ENCODE assay signal across 23 cellular contexts in genomic region chr3:119148493-119149180, GRCh38. TPM values are rescaled to one million over a fixed set of nuclear protein-coding genes. Genes with fewer than 3 reads are reported as not detected.
DNase-seq lines count a peak whose midpoint lies in the region; ATAC-seq and TF ChIP-seq lines count a peak whose summit lies in the region.
"Had no signal": no experiment of that assay in that cellular context is flagged by ENCODE, and none has a peak within 500 bp of the region (broad histone marks: within the 10 kb centered on the region; RNA-seq: fewer than 3 reads in every experiment).

No MANE protein-coding gene starts in this region.

- H3K27ac ChIP-seq in breast epithelium: no peak overlapping the region
- H3K27ac ChIP-seq: 22Rv1, ovary, skin epidermis, thoracic aorta had no signal

- TF ChIP-seq CTCF in MCF 10A (IDR thresholded peaks at IDR 0.05; ENCODE audit: unreplicated experiment): no peak
- TF ChIP-seq CTCF in breast epithelium (IDR thresholded peaks at IDR 0.05): no peak
- TF ChIP-seq CTCF in fibroblast of the aortic adventitia (IDR thresholded peaks at IDR 0.05; ENCODE audit: insufficient read depth, low read length): no peak
- no peak for TF ChIP-seq CTCF in GM20000 (IDR thresholded peaks at IDR 0.05; ENCODE audit: extremely low read depth, missing control alignments)

- H3K4me3 ChIP-seq in breast epithelium (no peak overlapping the region), adipocyte (ENCODE audit: low read length) (no peak overlapping the region), fibroblast of the aortic adventitia (ENCODE audit: low read depth, low read length) (no peak overlapping the region)
- H3K4me3 ChIP-seq: ovary, skin epidermis, thoracic aorta had no signal

- H3K27me3 ChIP-seq in breast epithelium (no peaks in the 10 kb centered on the region), adipocyte (replicated peaks; ENCODE audit: control insufficient read depth, insufficient read depth, low read length) (no peaks in the 10 kb centered on the region)
- H3K27me3 ChIP-seq: ovary had no signal

- peaks cover 0 to 5% of the 10 kb centered on the region in 2 donors for H3K9me3 ChIP-seq in breast epithelium
- peaks cover 8% of the 10 kb centered on the region for H3K9me3 ChIP-seq in adipocyte (ENCODE audit: control insufficient read depth, low read length)
- H3K9me3 ChIP-seq: ovary had no signal

- peak; percentile 16 for DNase-seq in MCF 10A (ENCODE audit: unreplicated experiment)
- DNase-seq in breast epithelium (ENCODE audit: low spot score in 2 of 2): no peak
- DNase-seq in adipocyte (ENCODE audit: low read depth): peak; percentile 33
- peak; percentile 38 for DNase-seq in fibroblast of the aortic adventitia (ENCODE audit: low read depth)
- no peak for DNase-seq in GM20000 (ENCODE audit: low spot score)
- DNase-seq in germinal center (ENCODE audit: low spot score): no peak
- DNase-seq: activated CD4-positive, alpha-beta memory T cell treated with anti-CD3 and anti-CD28 coated beads, Interleukin-2, amount 10 ng/mL, durations not matched to agents 7 days and 5 days; activated naive CD8-positive, alpha-beta T cell treated with anti-CD3 and anti-CD28 coated beads for 36 hours; activated T-cell treated with anti-CD3 and anti-CD28 coated beads, Interleukin-2, amount 50 U/mL, for 48 hours; central memory CD4-positive, alpha-beta T cell; foreskin melanocyte; NCI-H2029 treated with DMSO at 0.1 percent for 48 hours; NCI-H524; ovary had no signal

- intact Hi-C loops in MCF 10A (cut with micrococcal nuclease): no loop called here
- intact Hi-C loops in breast epithelium (cut with DNase I; ENCODE audit: low total_unique reads): no loop called here

- no peak overlapping the region for H3K4me3 Mint-ChIP-seq in MCF 10A (ENCODE audit: unreplicated experiment)
- H3K4me3 Mint-ChIP-seq: activated CD4-positive, alpha-beta memory T cell treated with anti-CD3 and anti-CD28 coated beads, Interleukin-2, amount 10 ng/mL, durations not matched to agents 7 days and 5 days; activated naive CD8-positive, alpha-beta T cell treated with anti-CD3 and anti-CD28 coated beads for 36 hours; T-helper 1 cell treated with Interleukin-12 subunit alpha and Interleukin-12 subunit beta and Interleukin-4 antibody, amounts not matched to agents 30 μg/mL and 1 μg/mL, for 36 hours had no signal

- no peak for TF ChIP-seq POLR2A in breast epithelium (IDR thresholded peaks at IDR 0.05)

- ATAC-seq in GM21576 (IDR thresholded peaks at IDR 0.05; ENCODE audit: unreplicated experiment): no peak
- no peak for ATAC-seq in HG03175 (IDR thresholded peaks at IDR 0.05; ENCODE audit: unreplicated experiment)
- ATAC-seq: HepG2 had no signal

- H3K9me3 Mint-ChIP-seq in MCF 10A (ENCODE audit: unreplicated experiment): peaks cover 11% of the 10 kb centered on the region

- POLR2A ChIA-PET in MCF 10A (lab: Yijun Ruan, JAX): interaction anchor here (1.1 to 1.7 kb wide), 4 partner anchors 27 to 92 kb away, joined by 3 to 9 read pairs (median 4); partner anchors contain the start of gene B4GALT4

- no peak overlapping the region for H3K9ac ChIP-seq in adipocyte (ENCODE audit: low read length)

- no TSS peak for BruUV-seq in MCF 10A (replicated peaks; lab: Mats Ljungman, UMichigan)

- no peaks in the 10 kb centered on the region for H3K27me3 Mint-ChIP-seq in MCF 10A (ENCODE audit: insufficient read depth, unreplicated experiment)
- H3K27me3 Mint-ChIP-seq: activated naive CD8-positive, alpha-beta T cell treated with anti-CD3 and anti-CD28 coated beads for 36 hours had no signal

- CTCF ChIA-PET in MCF 10A (lab: Yijun Ruan, JAX): interaction anchor here (0.8 to 1.5 kb wide), 6 partner anchors 11 to 533 kb away, joined by 3 to 15 read pairs (median 4); partner anchors contain the start of gene B4GALT4

- no peaks in the 10 kb centered on the region for H3K36me3 ChIP-seq in breast epithelium
- no peaks in the 10 kb centered on the region for H3K36me3 ChIP-seq in adipocyte (ENCODE audit: control insufficient read depth, insufficient read depth, low read length, severe bottlenecking)
- H3K36me3 ChIP-seq: ovary, thoracic aorta had no signal

- peaks cover 14% of the 10 kb centered on the region for H3K4me1 Mint-ChIP-seq in MCF 10A (ENCODE audit: insufficient read depth, unreplicated experiment)
- H3K4me1 Mint-ChIP-seq: activated naive CD8-positive, alpha-beta T cell treated with anti-CD3 and anti-CD28 coated beads for 36 hours had no signal

- H3K27ac Mint-ChIP-seq in MCF 10A (ENCODE audit: low read depth, unreplicated experiment): no peak overlapping the region
- H3K27ac Mint-ChIP-seq: activated CD4-positive, alpha-beta memory T cell treated with anti-CD3 and anti-CD28 coated beads, Interleukin-2, amount 10 ng/mL, durations not matched to agents 7 days and 5 days; activated naive CD8-positive, alpha-beta T cell treated with anti-CD3 and anti-CD28 coated beads for 36 hours; T-helper 1 cell treated with Interleukin-12 subunit alpha and Interleukin-12 subunit beta and Interleukin-4 antibody, amounts not matched to agents 30 μg/mL and 1 μg/mL, for 36 hours had no signal

- no peaks in the 10 kb centered on the region for H3K4me1 ChIP-seq in breast epithelium
- H3K4me1 ChIP-seq in adipocyte (ENCODE audit: control insufficient read depth, insufficient read depth, low read length): no peaks in the 10 kb centered on the region

- H3K36me3 Mint-ChIP-seq in MCF 10A (ENCODE audit: insufficient read depth, unreplicated experiment): no peaks in the 10 kb centered on the region

RNA-seq across cellular contexts. Expression of gene TEX55, which starts 2.7 kb away (rescaled TPM):
- total RNA-seq in MCF 10A (2022) (not detected in 2 replicates), breast epithelium (not detected), fibroblast of the aortic adventitia (ENCODE audit: low replicate concordance) (not detected in 2 replicates)
- total RNA-seq: activated CD4-positive, alpha-beta memory T cell treated with anti-CD3 and anti-CD28 coated beads, Interleukin-2, amount 10 ng/mL, durations not matched to agents 7 days and 5 days; activated naive CD8-positive, alpha-beta T cell treated with anti-CD3 and anti-CD28 coated beads for 36 hours; HepG2; lower leg skin; myocyte; ovary; thoracic aorta had no signal

RNA-seq across cellular contexts. Expression of gene UPK1B, which starts 24.8 kb away (rescaled TPM):
- not detected in 2 replicates for total RNA-seq in MCF 10A (2022)
- 1 to 10 TPM in 1 of 3 donors, not detected in 2; 6.7 TPM for total RNA-seq in breast epithelium
- 0.09 TPM in 1 of 2 replicates, not detected in the other for total RNA-seq in fibroblast of the aortic adventitia (ENCODE audit: low replicate concordance)
- total RNA-seq: activated CD4-positive, alpha-beta memory T cell treated with anti-CD3 and anti-CD28 coated beads, Interleukin-2, amount 10 ng/mL, durations not matched to agents 7 days and 5 days; activated naive CD8-positive, alpha-beta T cell treated with anti-CD3 and anti-CD28 coated beads for 36 hours; HepG2; myocyte had no signal

Comparison
In these comparisons a context has a peak if more than half of its experiments do, and no peak if none do; other contexts are left out.
1. DNase-seq: peak in MCF 10A (single experiment), adipocyte (single experiment) and fibroblast of the aortic adventitia (single experiment); none in breast epithelium (0 of 2), GM20000 (single experiment) and germinal center (single experiment).